In the genomic region with DNA sequence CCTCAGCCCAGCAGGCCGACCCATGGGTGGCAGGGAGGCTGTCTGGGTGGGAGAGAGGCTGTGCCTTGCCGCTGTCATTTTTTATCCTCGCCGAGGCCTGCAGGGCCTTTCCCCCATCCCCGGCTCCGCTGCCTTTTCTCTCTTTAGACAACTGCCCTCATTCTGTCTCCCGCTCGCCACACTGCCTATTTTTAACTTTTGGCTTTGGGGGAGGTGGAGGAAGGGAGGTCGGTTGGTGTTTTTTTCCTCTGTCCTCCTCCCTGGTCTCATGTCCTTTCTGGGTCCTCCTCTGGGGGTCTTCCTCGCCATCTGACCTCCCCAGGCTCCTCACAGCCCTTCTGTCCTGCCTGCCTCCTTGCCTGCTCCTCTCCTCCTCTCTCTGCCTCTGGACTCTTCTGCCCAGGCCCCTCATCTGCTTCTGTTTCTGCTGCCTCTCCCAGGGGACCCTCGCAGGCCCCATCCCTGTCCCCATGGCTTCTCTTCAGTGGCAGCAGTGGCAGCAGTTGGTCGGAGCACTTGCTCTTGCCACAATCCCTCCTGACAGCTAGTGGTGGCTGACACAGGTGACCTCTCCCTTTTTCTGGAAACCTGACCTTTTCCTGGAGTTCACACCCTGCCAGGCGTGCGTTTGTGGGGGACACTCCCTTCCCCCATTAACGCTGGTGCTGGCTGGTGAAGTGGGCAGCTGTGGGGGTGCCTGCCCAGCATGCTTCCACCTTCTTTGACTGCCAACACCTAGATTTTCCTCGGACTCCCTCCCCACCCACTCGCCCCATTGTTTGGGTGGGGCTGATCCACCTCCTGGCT, we compare ENCODE assay signal across 2 cellular contexts.
TF ChIP-seq lines count a peak whose summit lies in the region.

No MANE protein-coding gene starts in this region.

TF ChIP-seq in SK-N-SH, 30 proteins besides CTCF, POLR2A, EP300 and RAD21 (continued from another document):
- TF ChIP-seq, protein P1, sequence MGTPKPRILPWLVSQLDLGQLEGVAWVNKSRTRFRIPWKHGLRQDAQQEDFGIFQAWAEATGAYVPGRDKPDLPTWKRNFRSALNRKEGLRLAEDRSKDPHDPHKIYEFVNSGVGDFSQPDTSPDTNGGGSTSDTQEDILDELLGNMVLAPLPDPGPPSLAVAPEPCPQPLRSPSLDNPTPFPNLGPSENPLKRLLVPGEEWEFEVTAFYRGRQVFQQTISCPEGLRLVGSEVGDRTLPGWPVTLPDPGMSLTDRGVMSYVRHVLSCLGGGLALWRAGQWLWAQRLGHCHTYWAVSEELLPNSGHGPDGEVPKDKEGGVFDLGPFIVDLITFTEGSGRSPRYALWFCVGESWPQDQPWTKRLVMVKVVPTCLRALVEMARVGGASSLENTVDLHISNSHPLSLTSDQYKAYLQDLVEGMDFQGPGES (IDR thresholded peaks at IDR 0.05; ENCODE audit: low read depth, low read length) = no peak
- TF ChIP-seq SMC3 (IDR thresholded peaks at IDR 0.05; ENCODE audit: low read depth, low read length) (no peak), GATA2 (CRISPR knock-in tag; IDR thresholded peaks at IDR 0.05) (no peak), MEF2A (IDR thresholded peaks at IDR 0.05; ENCODE audit: borderline replicate concordance, low read depth) (no peak)
TF ChIP-seq in SK-N-SH: peak in this region for 0.

TF ChIP-seq in SK-N-SH treated with all-trans-retinoic acid at 6 μM for 48 hours, 23 proteins besides CTCF, POLR2A, EP300 and RAD21 (continued from another document):
- TF ChIP-seq ZC3H10 (CRISPR knock-in tag; IDR thresholded peaks at IDR 0.05) = no peak
TF ChIP-seq in SK-N-SH treated with all-trans-retinoic acid at 6 μM for 48 hours: peak in this region for 0.
